Comparison of ENCODE assay signal across 23 cellular contexts in the genomic region with DNA sequence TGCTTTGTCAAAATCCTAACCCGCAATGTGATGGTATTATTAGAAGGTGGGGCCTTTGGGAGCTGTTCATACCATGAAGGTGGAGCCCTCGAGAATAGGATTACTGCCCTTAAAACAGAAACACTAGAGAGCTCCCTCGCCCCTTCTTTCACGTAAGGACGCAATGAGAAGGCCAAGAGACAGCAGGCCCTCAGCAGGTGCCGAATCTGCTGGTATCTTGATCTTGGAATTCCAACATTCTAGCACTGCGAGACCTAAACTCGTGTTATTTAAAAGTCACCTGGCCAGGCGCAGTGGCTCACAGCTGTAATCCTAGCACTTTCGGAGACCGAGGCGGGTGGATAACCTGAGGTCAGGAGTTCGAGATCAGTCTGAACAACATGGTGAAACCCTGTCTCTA.
"Had no signal": no experiment of that assay in that cellular context is flagged by ENCODE, and none has a peak within 500 bp of the region (broad histone marks: within the 10 kb centered on the region; RNA-seq: fewer than 3 reads in every experiment).

No MANE protein-coding gene starts in this region.

- H3K27ac Mint-ChIP-seq: IgD-negative memory B cell had no signal

- H3K4me2 ChIP-seq: KMS-11 had no signal

- H3K27me3 ChIP-seq: SJSA1 had no signal

- H3K4me3 Mint-ChIP-seq: IgD-negative memory B cell had no signal

- H3K27me3 Mint-ChIP-seq: IgD-negative memory B cell had no signal

- H3K9ac ChIP-seq: KMS-11 had no signal

- ATAC-seq: K562 had no signal

- H3K4me3 ChIP-seq: K562, SJSA1, SK-N-MC had no signal

- H3K9me3 Mint-ChIP-seq: IgD-negative memory B cell had no signal

- H3K27ac ChIP-seq: HL-60, KMS-11, SJSA1, SK-N-MC had no signal

- DNase-seq: Kasumi-1, MM.1S, NCI-H1092 treated with DMSO at 0.1 percent for 48 hours, NCI-H1436, NCI-H187, NCI-H2029, NCI-H2081 treated with DMSO at 0.1 percent for 48 hours, NCI-H2171, NCI-H226, NCI-H446, NCI-H510A, NCI-H524 treated with DMSO at 0.1 percent for 48 hours, NCI-H69, NCI-H774, Right ventricle myocardium superior, RPMI8226, SIG-M5 had no signal

- H3K36me3 ChIP-seq: SJSA1 had no signal

- H3K9me3 ChIP-seq: SJSA1 had no signal
